10 cellular contexts compared by ENCODE assay signal in the genomic region with DNA sequence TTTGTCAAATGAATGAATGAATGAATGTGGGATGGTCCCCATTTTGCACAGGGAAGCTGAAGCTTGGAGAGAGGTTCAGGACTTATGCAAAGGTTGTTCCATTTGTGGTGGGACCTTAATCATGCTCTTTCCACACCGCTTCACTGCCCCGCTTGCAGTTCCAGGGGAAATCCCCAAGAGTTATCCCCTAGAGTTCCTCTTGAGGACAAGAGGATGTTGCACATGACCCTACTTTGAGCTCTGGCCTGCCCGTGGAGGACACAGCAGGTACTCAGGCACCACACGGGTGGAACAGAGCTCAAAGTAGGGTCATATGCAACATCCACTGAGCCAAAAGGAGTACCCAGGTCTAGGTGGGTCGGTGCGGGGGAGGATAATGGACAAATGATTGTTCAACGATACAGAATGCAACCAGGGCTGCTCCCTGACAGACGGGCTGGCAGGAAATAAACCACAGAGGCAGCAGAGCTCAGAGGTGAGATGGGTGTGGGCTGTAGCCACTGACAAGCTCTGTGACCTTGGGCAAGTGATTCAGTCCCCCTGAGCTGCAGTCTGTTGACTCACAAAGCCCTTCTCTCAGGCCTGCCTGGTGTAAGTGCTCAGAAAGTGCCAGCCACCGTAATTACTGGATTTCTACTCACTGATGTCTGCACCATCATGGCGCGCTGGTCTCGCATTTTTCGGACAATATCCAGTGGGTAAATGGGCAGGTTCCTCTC.
DNase-seq lines count a peak whose midpoint lies in the region; ATAC-seq and TF ChIP-seq lines count a peak whose summit lies in the region.
"Had no signal": no experiment of that assay in that cellular context is flagged by ENCODE, and none has a peak within 500 bp of the region (broad histone marks: within the 10 kb centered on the region; RNA-seq: fewer than 3 reads in every experiment).

No MANE protein-coding gene starts in this region.

- no peak for TF ChIP-seq POLR2A in Peyer's patch (IDR thresholded peaks at IDR 0.05)

- peaks cover 14% of the 10 kb centered on the region for H3K27me3 Mint-ChIP-seq in activated CD8-positive, alpha-beta memory T cell treated with anti-CD3 and anti-CD28 coated beads, Interleukin-2, amount 10 ng/mL, durations not matched to agents 7 days and 5 days

- 0 out of 2 replicates have a peak, but pooled peaks cover 9% of the 10 kb centered on the region for H3F3A ChIP-seq in PC-9 (ENCODE audit: insufficient read depth, low read depth)

- no peak for TF ChIP-seq CTCF in PC-9 (conservative IDR thresholded peaks at IDR 0.05)
- TF ChIP-seq CTCF in Peyer's patch (IDR thresholded peaks at IDR 0.05): no peak

- H3K36me3 Mint-ChIP-seq in activated CD8-positive, alpha-beta memory T cell treated with anti-CD3 and anti-CD28 coated beads, Interleukin-2, amount 10 ng/mL, durations not matched to agents 7 days and 5 days: no peaks in the 10 kb centered on the region
- H3K36me3 Mint-ChIP-seq: activated naive CD4-positive, alpha-beta T cell treated with anti-CD3 and anti-CD28 coated beads, Interleukin-2, amount 50 U/mL, for 24 hours had no signal

- no peak overlapping the region for H3K4me2 ChIP-seq in PC-9

- H3K4me3 ChIP-seq in PC-9 (no peak overlapping the region), Peyer's patch (no peak overlapping the region)

- H3K27me3 ChIP-seq in PC-9 (ENCODE audit: insufficient read depth, low read depth): no peaks in the 10 kb centered on the region
- no peaks in the 10 kb centered on the region for H3K27me3 ChIP-seq in Peyer's patch

- H3K9me3 ChIP-seq in PC-9 (ENCODE audit: insufficient read depth, low read depth): no peaks in the 10 kb centered on the region
- no peaks in the 10 kb centered on the region for H3K9me3 ChIP-seq in Peyer's patch

- H3K9me2 ChIP-seq in PC-9 (ENCODE audit: insufficient read depth): no peaks in the 10 kb centered on the region

- no peaks in the 10 kb centered on the region for H3K9me3 Mint-ChIP-seq in activated CD8-positive, alpha-beta memory T cell treated with anti-CD3 and anti-CD28 coated beads, Interleukin-2, amount 10 ng/mL, durations not matched to agents 7 days and 5 days (ENCODE audit: low read depth)
- H3K9me3 Mint-ChIP-seq: activated naive CD4-positive, alpha-beta T cell treated with anti-CD3 and anti-CD28 coated beads, Interleukin-2, amount 50 U/mL, for 24 hours had no signal

- CTCF ChIA-PET in activated CD8-positive, alpha-beta memory T cell treated with anti-CD3 and anti-CD28 coated beads, Interleukin-2, amount 10 ng/mL, durations not matched to agents 7 days and 5 days (lab: Charles Lee): interaction anchor here (1.1 kb wide), 1 partner anchor 88 kb away, joined by 3 read pairs; no protein-coding TSS in a partner anchor
- CTCF ChIA-PET in PC-9 (lab: Charles Lee): interaction anchor here (0.5 to 0.6 kb wide), 2 partner anchors 147 to 736 kb away, joined by 3 to 5 read pairs; no protein-coding TSS in a partner anchor

- no peaks in the 10 kb centered on the region for H3K79me2 ChIP-seq in PC-9 (ENCODE audit: low read depth)

- no peak overlapping the region for H3K27ac Mint-ChIP-seq in activated CD8-positive, alpha-beta memory T cell treated with anti-CD3 and anti-CD28 coated beads, Interleukin-2, amount 10 ng/mL, durations not matched to agents 7 days and 5 days
- H3K27ac Mint-ChIP-seq: activated naive CD4-positive, alpha-beta T cell treated with anti-CD3 and anti-CD28 coated beads, Interleukin-2, amount 50 U/mL, for 24 hours had no signal

- H3K27ac ChIP-seq in PC-9: 0 out of 2 replicates have a peak overlapping the region, but pooled peaks have one; percentile 30
- H3K27ac ChIP-seq in Peyer's patch: no peak overlapping the region

- no peaks in the 10 kb centered on the region for H4K20me1 ChIP-seq in PC-9 (ENCODE audit: insufficient read depth)

- no TSS peak for BruUV-seq in PC-9 (replicated peaks; lab: Mats Ljungman, UMichigan)

- intact Hi-C loops in PC-9 (cut with micrococcal nuclease; ENCODE audit: unreplicated experiment): no loop called here

- peaks cover 12% of the 10 kb centered on the region for H3K36me3 ChIP-seq in PC-9 (ENCODE audit: low read depth)
- peaks cover 0 to 40% (median 0%) of the 10 kb centered on the region in 3 donors for H3K36me3 ChIP-seq in Peyer's patch

- POLR2A ChIA-PET in PC-9 (lab: Charles Lee; ENCODE audit: unreplicated experiment): interaction anchor here (0.6 to 0.7 kb wide), 3 partner anchors 50 to 441 kb away, joined by 3 to 6 read pairs (median 5); no protein-coding TSS in a partner anchor

- no peak overlapping the region for H2AFZ ChIP-seq in PC-9

- H3K4me1 Mint-ChIP-seq in activated CD8-positive, alpha-beta memory T cell treated with anti-CD3 and anti-CD28 coated beads, Interleukin-2, amount 10 ng/mL, durations not matched to agents 7 days and 5 days: peaks cover 8% of the 10 kb centered on the region
- H3K4me1 Mint-ChIP-seq: activated naive CD4-positive, alpha-beta T cell treated with anti-CD3 and anti-CD28 coated beads, Interleukin-2, amount 50 U/mL, for 24 hours had no signal

- H3K4me3 Mint-ChIP-seq in activated CD8-positive, alpha-beta memory T cell treated with anti-CD3 and anti-CD28 coated beads, Interleukin-2, amount 10 ng/mL, durations not matched to agents 7 days and 5 days: no peak overlapping the region
- H3K4me3 Mint-ChIP-seq: activated naive CD4-positive, alpha-beta T cell treated with anti-CD3 and anti-CD28 coated beads, Interleukin-2, amount 50 U/mL, for 24 hours had no signal

- peak; percentile 39 for ATAC-seq in activated CD8-positive, alpha-beta memory T cell treated with anti-CD3 and anti-CD28 coated beads, Interleukin-2, amount 10 ng/mL, durations not matched to agents 7 days and 5 days
- peak; percentile 56 for ATAC-seq in HG02678 (IDR thresholded peaks at IDR 0.05; ENCODE audit: unreplicated experiment)

- DNase-seq in activated CD8-positive, alpha-beta memory T cell treated with anti-CD3 and anti-CD28 coated beads, Interleukin-2, amount 10 ng/mL, durations not matched to agents 7 days and 5 days: no peak
- DNase-seq in activated CD8-positive, alpha-beta memory T cell treated with anti-CD3 and anti-CD28 coated beads for 24 hours: no peak
- DNase-seq in PC-9: peak; percentile 25 to 60
- DNase-seq in stromal cell of bone marrow (ENCODE audit: low read depth): peak; percentile 2
- DNase-seq in Peyer's patch: no peak
- DNase-seq in midbrain (lab: John Stamatoyannopoulos, UW): no peak
- no peak for DNase-seq in T-helper 9 cell
- DNase-seq: NCI-H1092 treated with DMSO at 0.1 percent for 48 hours had no signal

- peaks cover 14% of the 10 kb centered on the region; the same call in 1 of the 2 replicates for H3K4me1 ChIP-seq in PC-9 (replicated peaks; ENCODE audit: insufficient read depth)
- H3K4me1 ChIP-seq in Peyer's patch: no peaks in the 10 kb centered on the region

Comparison
In these comparisons a context has a peak if more than half of its experiments do, and no peak if none do; other contexts are left out.
1. DNase-seq: peak in PC-9 (2 of 2) and stromal cell of bone marrow (single experiment); none in activated CD8-positive, alpha-beta memory T cell treated with anti-CD3 and anti-CD28 coated beads, Interleukin-2, amount 10 ng/mL, durations not matched to agents 7 days and 5 days (single experiment), activated CD8-positive, alpha-beta memory T cell treated with anti-CD3 and anti-CD28 coated beads for 24 hours (single experiment), Peyer's patch (0 of 3), midbrain (single experiment) and T-helper 9 cell (single experiment).